ENCODE assay signal across 9 cellular contexts in the genomic region with DNA sequence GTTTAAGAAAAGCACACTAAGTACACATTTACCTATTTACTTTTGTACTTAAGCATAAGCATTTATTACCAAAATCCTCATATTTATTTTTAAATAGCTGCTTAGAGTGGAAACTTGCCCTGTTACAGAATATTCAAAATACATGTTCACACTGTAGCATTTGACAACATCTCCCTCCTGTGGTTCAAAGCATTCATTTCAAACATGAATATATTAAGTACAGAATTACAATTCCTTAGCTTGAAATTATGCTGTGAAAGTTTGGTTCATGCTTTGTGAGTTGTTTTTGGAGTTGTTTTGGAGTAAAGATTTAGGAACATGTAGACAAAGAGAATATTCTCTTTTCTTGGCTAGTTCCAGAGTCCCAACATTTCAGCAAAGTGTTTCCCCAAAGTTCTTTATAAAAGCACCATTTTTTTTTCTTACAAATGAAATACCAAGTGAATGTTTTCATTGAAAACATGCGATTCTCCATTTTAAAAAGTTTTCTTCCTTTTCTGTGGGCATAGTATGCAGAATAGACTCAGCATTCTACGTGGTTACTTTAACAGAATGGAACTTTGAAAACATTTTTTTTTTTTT. TPM values are rescaled to one million over a fixed set of nuclear protein-coding genes. Genes with fewer than 3 reads are reported as not detected.
A peak's percentile ranks its signal among the peaks of the same experiment; 100 is the strongest.
DNase-seq lines count a peak whose midpoint lies in the region; ATAC-seq and TF ChIP-seq lines count a peak whose summit lies in the region.
"Had no signal": no experiment of that assay in that cellular context is flagged by ENCODE, and none has a peak within 500 bp of the region (broad histone marks: within the 10 kb centered on the region; RNA-seq: fewer than 3 reads in every experiment).

No MANE protein-coding gene starts in this region.

- H3K36me3 ChIP-seq in cardiac muscle cell: peaks cover 9% of the 10 kb centered on the region
- H3K36me3 ChIP-seq in right atrium auricular region: peaks cover 32% of the 10 kb centered on the region

- H3K27ac ChIP-seq in cardiac muscle cell: no peak overlapping the region
- no peak overlapping the region for H3K27ac ChIP-seq in right atrium auricular region
- H3K27ac ChIP-seq: epithelial cell of prostate had no signal

- peak in 1 of 2 donors; percentile 80 for DNase-seq in cardiac muscle cell (ENCODE audit: low read depth in 1 of 2, low spot score in 1 of 2)
- DNase-seq in right atrium auricular region (ENCODE audit: low spot score): no peak
- DNase-seq in RPMI7951 (ENCODE audit: low read depth): peak; percentile 59
- DNase-seq in renal cortical epithelial cell (ENCODE audit: low read depth): peak; percentile 78
- DNase-seq in D341Med (ENCODE audit: low spot score): no peak
- DNase-seq in NCI-H146 (lab: John Stamatoyannopoulos, UW): no peak

- H3K27me3 ChIP-seq in cardiac muscle cell: no peaks in the 10 kb centered on the region
- no peaks in the 10 kb centered on the region for H3K27me3 ChIP-seq in right atrium auricular region

- TF ChIP-seq CTCF in cardiac muscle cell (IDR thresholded peaks at IDR 0.05; ENCODE audit: low read depth, low read length) (peak; percentile 58), right atrium auricular region (IDR thresholded peaks at IDR 0.05) (peak in 1 of 2 donors; percentile 65)

- H3K9me3 ChIP-seq in cardiac muscle cell (ENCODE audit: low read depth) (no peaks in the 10 kb centered on the region), right atrium auricular region (no peaks in the 10 kb centered on the region)

- H3K4me3 ChIP-seq in cardiac muscle cell (no peak overlapping the region), right atrium auricular region (no peak overlapping the region)

- H3K4me1 ChIP-seq in cardiac muscle cell (ENCODE audit: low read depth): no peaks in the 10 kb centered on the region
- H3K4me1 ChIP-seq in right atrium auricular region: no peaks in the 10 kb centered on the region

- peak; percentile 64 for ATAC-seq in esophagus mucosa
- no peak for ATAC-seq in HG02885 (IDR thresholded peaks at IDR 0.05; ENCODE audit: poor library complexity, unreplicated experiment)

RNA-seq across cellular contexts. Expression of a gene that starts 33.2 kb away (rescaled TPM):
- 9.0 and 10.9 TPM in 2 replicates for total RNA-seq in cardiac muscle cell
- 17.5 and 21.1 TPM in 2 replicates for polyA plus RNA-seq in cardiac muscle cell
- 1 to 10 TPM; 6.1 to 8.0 TPM for total RNA-seq in right atrium auricular region
- 9.7 and 10.8 TPM in 2 replicates for total RNA-seq in RPMI7951 (2014; rRNA removed; shearing (Covaris generic))
- 12.5 TPM for total RNA-seq in esophagus mucosa
- total RNA-seq in renal cortical epithelial cell: 4.3 and 14.5 TPM in 2 replicates

RNA-seq across cellular contexts. Expression of a gene that starts 33.4 kb away (rescaled TPM):
- 30.9 and 103 TPM in 2 replicates for total RNA-seq in cardiac muscle cell
- 13.6 and 19.2 TPM in 2 replicates for polyA plus RNA-seq in cardiac muscle cell
- total RNA-seq in right atrium auricular region: 10 to 100 TPM; 14.3 to 21.8 TPM
- total RNA-seq in RPMI7951 (2014; rRNA removed; shearing (Covaris generic)): 12.4 and 17.4 TPM in 2 replicates
- total RNA-seq in esophagus mucosa: 36.6 TPM
- 10.9 and 20.9 TPM in 2 replicates for total RNA-seq in renal cortical epithelial cell

Comparison
In these comparisons a context has a peak if more than half of its experiments do, and no peak if none do; other contexts are left out.
1. DNase-seq: peak in RPMI7951 (single experiment) and renal cortical epithelial cell (single experiment); none in right atrium auricular region (single experiment), D341Med (single experiment) and NCI-H146 (single experiment).